Comparison of ENCODE assay signal across 16 cellular contexts in genomic region chr12:87924149-87924548, GRCh38.
A peak's percentile ranks its signal among the peaks of the same experiment; 100 is the strongest.
DNase-seq lines count a peak whose midpoint lies in the region; ATAC-seq and TF ChIP-seq lines count a peak whose summit lies in the region.
"Had no signal": no experiment of that assay in that cellular context is flagged by ENCODE, and none has a peak within 500 bp of the region (broad histone marks: within the 10 kb centered on the region; RNA-seq: fewer than 3 reads in every experiment).

No MANE protein-coding gene starts in this region.

- H3K27me3 ChIP-seq in adipocyte (replicated peaks; ENCODE audit: control insufficient read depth, insufficient read depth, low read length) (no peaks in the 10 kb centered on the region), dorsolateral prefrontal cortex (peaks cover 0 to 6% (median 0%) of the 10 kb centered on the region in 45 donors)
- H3K27me3 ChIP-seq: BLaER1 had no signal

- no peaks in the 10 kb centered on the region for H3K9me3 ChIP-seq in adipocyte (ENCODE audit: control insufficient read depth, low read length)
- H3K9me3 ChIP-seq: BLaER1 had no signal

- intact Hi-C loops in dorsolateral prefrontal cortex (cut with DNase I) = no loop called here

- no peak for TF ChIP-seq CTCF in dorsolateral prefrontal cortex (IDR thresholded peaks at IDR 0.05 in 54 of 56, conservative IDR thresholded peaks at IDR 0.05 in 2 of 56; ENCODE audit: low read depth in 1 of 56, partially characterized antibody in 56 of 56)

- no peak for ATAC-seq in GM18909 (IDR thresholded peaks at IDR 0.05; ENCODE audit: poor library complexity, unreplicated experiment)
- ATAC-seq: Panc1 had no signal

- peak overlapping the region in 44 of 59 donors; percentile 4 to 82 (median 60) for H3K27ac ChIP-seq in dorsolateral prefrontal cortex
- H3K27ac ChIP-seq: BLaER1 had no signal

- no peaks in the 10 kb centered on the region for H3K36me3 ChIP-seq in adipocyte (ENCODE audit: control insufficient read depth, insufficient read depth, low read length, severe bottlenecking)
- H3K36me3 ChIP-seq: BLaER1 had no signal

- DNase-seq in adipocyte (ENCODE audit: low read depth) (peak; percentile 33), dorsolateral prefrontal cortex (no peak), middle frontal gyrus (ENCODE audit: extremely low spot score, low spot score) (peak; percentile 16), superior temporal gyrus (ENCODE audit: extremely low spot score) (peak; percentile 54), activated T-cell treated with anti-CD3 and anti-CD28 coated beads for 4 hours (no peak)
- DNase-seq in activated CD4-positive, alpha-beta T cell treated with anti-CD3 and anti-CD28 coated beads, Interleukin-2, amount 50 U/mL, for 48 hours = no peak
- DNase-seq: CD8-positive, alpha-beta memory T cell; GF-D8; GOT3; KG1; NCI-H146; NCI-H2081 treated with DMSO at 0.1 percent for 48 hours; NCI-H510A treated with DMSO at 0.1 percent for 48 hours had no signal

- peaks cover 11% of the 10 kb centered on the region for H3K4me1 ChIP-seq in adipocyte (ENCODE audit: control insufficient read depth, insufficient read depth, low read length)
- H3K4me1 ChIP-seq: BLaER1 had no signal

- no peak overlapping the region for H3K4me3 ChIP-seq in adipocyte (ENCODE audit: low read length)
- H3K4me3 ChIP-seq in dorsolateral prefrontal cortex = no peak overlapping the region
- H3K4me3 ChIP-seq: BLaER1 had no signal

- H3K9ac ChIP-seq in adipocyte (ENCODE audit: low read length) = no peak overlapping the region
- H3K9ac ChIP-seq: BLaER1 had no signal

Comparison
In these comparisons a context has a peak if more than half of its experiments do, and no peak if none do; other contexts are left out.
1. DNase-seq: peak in adipocyte (single experiment), middle frontal gyrus (single experiment) and superior temporal gyrus (single experiment); none in dorsolateral prefrontal cortex (0 of 10), activated T-cell treated with anti-CD3 and anti-CD28 coated beads for 4 hours (single experiment) and activated CD4-positive, alpha-beta T cell treated with anti-CD3 and anti-CD28 coated beads, Interleukin-2, amount 50 U/mL, for 48 hours (0 of 2).